In the genomic region with DNA sequence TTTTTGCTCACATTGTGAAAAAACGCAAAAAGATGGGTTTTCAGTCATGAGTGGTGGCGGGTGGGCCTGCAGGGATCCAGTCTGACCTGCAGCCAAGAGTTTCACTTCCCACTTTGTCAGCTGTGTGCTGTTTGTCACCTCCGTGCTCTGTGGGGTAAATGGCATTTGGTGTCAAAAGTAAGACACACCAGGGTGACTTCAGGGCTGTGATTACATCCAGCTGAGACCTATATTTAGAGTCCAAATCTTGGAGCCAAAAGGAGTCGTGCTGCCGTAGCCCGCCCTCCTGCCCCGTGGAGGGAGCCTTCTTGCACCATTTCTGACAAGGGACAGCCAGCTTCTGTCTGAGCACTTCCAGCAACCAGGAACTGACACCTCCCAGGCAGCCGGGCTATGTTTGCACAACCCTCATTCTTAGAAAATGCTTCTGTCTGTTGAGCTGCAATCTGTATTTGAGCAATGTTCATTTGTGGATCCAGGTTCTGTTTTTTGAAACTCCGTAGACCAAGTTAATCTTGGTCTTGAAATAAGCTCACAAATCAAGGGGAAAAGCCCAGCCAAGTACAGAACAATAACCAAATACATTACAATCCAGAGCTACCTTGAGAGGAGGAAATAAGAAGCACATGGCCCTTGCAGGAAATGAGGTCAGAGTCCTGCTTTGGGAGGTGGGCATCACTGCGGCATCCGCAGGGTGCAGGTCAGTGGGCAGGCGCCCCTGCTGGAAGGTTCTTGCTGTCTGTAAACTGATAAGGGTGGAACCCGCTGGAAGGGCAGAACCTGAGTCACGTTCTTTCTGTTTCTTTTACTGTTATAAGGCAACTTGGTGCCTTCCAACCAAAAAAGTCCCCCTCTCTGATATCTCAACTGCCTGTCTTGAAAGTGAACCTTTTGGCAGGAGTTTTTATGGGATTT, we compare ENCODE assay signal across 8 cellular contexts. TPM values are rescaled to one million over a fixed set of nuclear protein-coding genes. Genes with fewer than 3 reads are reported as not detected.
A peak's percentile ranks its signal among the peaks of the same experiment; 100 is the strongest.
DNase-seq lines count a peak whose midpoint lies in the region; ATAC-seq, FAIRE-seq and TF ChIP-seq lines count a peak whose summit lies in the region.

No MANE protein-coding gene starts in this region.

- H3K4me3 ChIP-seq in OCI-LY7 (ENCODE audit: low read depth, low read length, poor library complexity, severe bottlenecking) (peak overlapping the region; percentile 61), fibroblast of villous mesenchyme (ENCODE audit: low read depth, low read length) (no peak overlapping the region), pancreas (no peak overlapping the region), upper lobe of right lung (no peak overlapping the region)

- TF ChIP-seq CTCF in OCI-LY7 (conservative IDR thresholded peaks at IDR 0.05; ENCODE audit: low read length) (peak; percentile 64), fibroblast of villous mesenchyme (IDR thresholded peaks at IDR 0.05; ENCODE audit: insufficient read depth, low read depth, low read length) (peak; percentile 24), pancreas (IDR thresholded peaks at IDR 0.05) (peak in 1 of 4 donors; percentile 9), upper lobe of right lung (IDR thresholded peaks at IDR 0.05) (peak; percentile 38)

- H3K4me2 ChIP-seq in OCI-LY7 (ENCODE audit: low read length): peak overlapping the region; percentile 92

- CTCF ChIA-PET in OCI-LY7 (lab: Charles Lee; ENCODE audit: unreplicated experiment): interaction anchor here (0.6 to 2.1 kb wide), 11 partner anchors 13 to 108 kb away, joined by 3 to 6 read pairs (median 3); no protein-coding TSS in a partner anchor

- FAIRE-seq in pancreas (lab: Jason Lieb, UNC): no peak

- POLR2A ChIA-PET in OCI-LY7 (lab: Charles Lee): interaction anchor here (0.6 to 2.6 kb wide), 14 partner anchors 9 to 292 kb away, joined by 3 to 17 read pairs (median 4); no protein-coding TSS in a partner anchor

- H3K9me3 ChIP-seq in OCI-LY7 (ENCODE audit: low read length) (no peaks in the 10 kb centered on the region), pancreas (no peaks in the 10 kb centered on the region), upper lobe of right lung (no peaks in the 10 kb centered on the region)

- peaks cover 71% of the 10 kb centered on the region for H3K79me2 ChIP-seq in OCI-LY7 (ENCODE audit: insufficient read depth, low read depth, low read length)

- H3K36me3 ChIP-seq in OCI-LY7 (ENCODE audit: insufficient read depth, low read length): peaks cover 31% of the 10 kb centered on the region
- no peaks in the 10 kb centered on the region for H3K36me3 ChIP-seq in pancreas
- no peaks in the 10 kb centered on the region for H3K36me3 ChIP-seq in upper lobe of right lung

- peak overlapping the region; percentile 5; the same call in 1 of the 2 replicates for H2AFZ ChIP-seq in OCI-LY7 (ENCODE audit: low read length)

- peaks cover 99% of the 10 kb centered on the region for H3K4me1 ChIP-seq in OCI-LY7 (ENCODE audit: insufficient read depth, low read length, poor library complexity, severe bottlenecking)
- H3K4me1 ChIP-seq in pancreas: peaks cover 23 to 39% (median 38%) of the 10 kb centered on the region in 3 donors
- H3K4me1 ChIP-seq in upper lobe of right lung: peaks cover 94% of the 10 kb centered on the region

- intact Hi-C loops in OCI-LY7 (cut with micrococcal nuclease; ENCODE audit: unreplicated experiment): loop anchor here (1.0 to 5.0 kb wide), 9 partner anchors 15 to 371 kb away; a partner anchor contains a TSS
- intact Hi-C loops in pancreas (cut with DNase I): no loop called here
- intact Hi-C loops in upper lobe of right lung (cut with DNase I): no loop called here

- DNase-seq in OCI-LY7 (ENCODE audit: low spot score) (peak; percentile 97), fibroblast of villous mesenchyme (ENCODE audit: low read depth) (peak; percentile 79), pancreas (peak in 5 of 6 donors; percentile 41 to 61 (median 46)), upper lobe of right lung (peak; percentile 85), mesenteric fat pad (ENCODE audit: low spot score) (no peak)
- DNase-seq in activated T-cell treated with anti-CD3 and anti-CD28 coated beads, Interleukin-2, amount 50 U/mL, for 48 hours: peak; percentile 82 to 87

- ATAC-seq in GM18858 (IDR thresholded peaks at IDR 0.05; ENCODE audit: unreplicated experiment): peak; percentile 53
- ATAC-seq in HG02885 (IDR thresholded peaks at IDR 0.05; ENCODE audit: poor library complexity, unreplicated experiment): peak; percentile 49
- peak; percentile 27 to 60 (median 52) for ATAC-seq in pancreas
- peak; percentile 80 for ATAC-seq in upper lobe of right lung

- no peaks in the 10 kb centered on the region for H3K9me2 ChIP-seq in OCI-LY7 (ENCODE audit: insufficient read depth, low read length)

- BruUV-seq in OCI-LY7 (replicated peaks; lab: Mats Ljungman, UMichigan): TSS peak; percentile 45

- no peaks in the 10 kb centered on the region for H4K20me1 ChIP-seq in OCI-LY7 (ENCODE audit: insufficient read depth, low read length)

- WGBS in pancreas, 2 donors: 18% methylated on average over 14 of the region's 14 CpGs

- H3K27me3 ChIP-seq in pancreas (no peaks in the 10 kb centered on the region), upper lobe of right lung (no peaks in the 10 kb centered on the region)

- peak overlapping the region; percentile 99 for H3K27ac ChIP-seq in OCI-LY7 (ENCODE audit: low read depth, low read length, poor library complexity, severe bottlenecking)
- peak overlapping the region; percentile 4 to 84 (median 70) for H3K27ac ChIP-seq in pancreas
- peak overlapping the region; percentile 80 for H3K27ac ChIP-seq in upper lobe of right lung

RNA-seq across cellular contexts. Expression of a gene that starts 14.4 kb away (rescaled TPM):
- total RNA-seq in OCI-LY7 (2014; rRNA removed; shearing (Covaris generic)): 13.2 and 16.7 TPM in 2 replicates
- 17.3 and 18.8 TPM in 2 replicates for total RNA-seq in OCI-LY7 (2022)
- total RNA-seq in fibroblast of villous mesenchyme: 0.43 and 0.97 TPM in 2 replicates
- 10 to 100 TPM in 1 of 6 donors, 1 to 10 TPM in 5; 1.6 to 10.3 (median 4.0) TPM for total RNA-seq in pancreas
- polyA plus RNA-seq in pancreas: 1 to 10 TPM; 3.4 to 7.8 TPM
- total RNA-seq in upper lobe of right lung: 62.6 TPM
- 25.9 TPM for total RNA-seq in mesenteric fat pad
